ENCODE assay signal across 14 cellular contexts in the genomic region with DNA sequence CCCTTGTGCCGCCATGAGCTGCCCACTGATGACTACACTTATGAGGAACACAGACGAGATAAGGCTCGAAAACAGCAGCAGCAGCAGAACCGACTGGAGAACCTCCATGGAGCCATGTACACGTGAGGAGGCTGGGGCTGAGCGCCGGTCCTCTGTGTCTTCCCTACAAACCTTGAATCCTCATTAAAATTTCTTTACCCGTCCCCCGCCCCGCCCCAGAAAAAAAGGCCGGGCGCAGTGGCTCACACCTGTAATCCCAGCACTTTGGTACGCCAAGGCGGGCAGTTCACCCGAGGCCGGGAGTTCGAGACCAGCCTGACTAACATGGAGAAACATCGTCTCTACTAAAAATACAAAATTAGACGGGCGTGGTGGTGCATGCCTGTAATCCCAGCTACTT. TPM values are rescaled to one million over a fixed set of nuclear protein-coding genes. Genes with fewer than 3 reads are reported as not detected.
DNase-seq lines count a peak whose midpoint lies in the region; ATAC-seq and TF ChIP-seq lines count a peak whose summit lies in the region.
"Had no signal": no experiment of that assay in that cellular context is flagged by ENCODE, and none has a peak within 500 bp of the region (broad histone marks: within the 10 kb centered on the region; RNA-seq: fewer than 3 reads in every experiment).

No MANE protein-coding gene starts in this region.

- H3K27me3 ChIP-seq in MM.1S (replicated peaks; ENCODE audit: insufficient read depth, low read length), result no peaks in the 10 kb centered on the region

- H2AFZ ChIP-seq in MM.1S (ENCODE audit: low read length), result no peak overlapping the region; the same call in 1 of the 2 replicates

- H3K4me3 ChIP-seq in MM.1S (ENCODE audit: low read length), result peak overlapping the region; percentile 98; the same call in 1 of the 2 replicates

- no peak overlapping the region; the same call in 1 of the 2 replicates for H3K27ac ChIP-seq in MM.1S (ENCODE audit: low read length)

- H3K79me2 ChIP-seq in MM.1S (ENCODE audit: low read length), result peaks cover 32% of the 10 kb centered on the region

- no peaks in the 10 kb centered on the region for H3K9me2 ChIP-seq in MM.1S (replicated peaks; ENCODE audit: insufficient read depth, low read length)

- no peak overlapping the region for H3K27ac Mint-ChIP-seq in activated T-cell treated with anti-CD3 and anti-CD28 coated beads, Interleukin-2, amount 50 U/mL, for 24 hours
- H3K27ac Mint-ChIP-seq in brain, result no peak overlapping the region
- H3K27ac Mint-ChIP-seq in stimulated activated effector memory CD8-positive, alpha-beta T cell treated with anti-CD3 and anti-CD28 coated beads, Interleukin-12 subunit alpha, Interleukin-12 subunit beta, amount 100 ng/mL, for 72 hours, result no peak overlapping the region
- H3K27ac Mint-ChIP-seq: WTC11 had no signal

- H3K27me3 Mint-ChIP-seq in activated T-cell treated with anti-CD3 and anti-CD28 coated beads, Interleukin-2, amount 50 U/mL, for 24 hours, result no peaks in the 10 kb centered on the region
- peaks cover 10% of the 10 kb centered on the region for H3K27me3 Mint-ChIP-seq in brain

- no peak overlapping the region for H3K9ac ChIP-seq in MM.1S (ENCODE audit: low read length)

- peaks cover 12% of the 10 kb centered on the region for H3F3A ChIP-seq in MM.1S (ENCODE audit: insufficient read depth, low read length)

- no peaks in the 10 kb centered on the region for H3K36me3 ChIP-seq in MM.1S (replicated peaks; ENCODE audit: insufficient read depth, low read length)

- peak overlapping the region; percentile 96; the same call in 1 of the 2 replicates for H3K4me2 ChIP-seq in MM.1S (ENCODE audit: low read depth, low read length)

- peaks cover 36% of the 10 kb centered on the region for H3K36me3 Mint-ChIP-seq in activated T-cell treated with anti-CD3 and anti-CD28 coated beads, Interleukin-2, amount 50 U/mL, for 24 hours (ENCODE audit: low read depth)
- peaks cover 13% of the 10 kb centered on the region for H3K36me3 Mint-ChIP-seq in brain
- peaks cover 23% of the 10 kb centered on the region for H3K36me3 Mint-ChIP-seq in stimulated activated effector memory CD8-positive, alpha-beta T cell treated with anti-CD3 and anti-CD28 coated beads, Interleukin-12 subunit alpha, Interleukin-12 subunit beta, amount 100 ng/mL, for 72 hours
- H3K36me3 Mint-ChIP-seq: WTC11 had no signal

- no peaks in the 10 kb centered on the region for H4K20me1 ChIP-seq in MM.1S (ENCODE audit: insufficient read depth, low read length)

- DNase-seq in activated T-cell treated with anti-CD3 and anti-CD28 coated beads, Interleukin-2, amount 50 U/mL, for 24 hours, result no peak
- DNase-seq in activated T-cell treated with anti-CD3 and anti-CD28 coated beads for 4 hours, result no peak
- no peak for DNase-seq in MM.1S
- DNase-seq in stimulated activated effector memory CD8-positive, alpha-beta T cell treated with anti-CD3 and anti-CD28 coated beads, Interleukin-12 subunit alpha, Interleukin-12 subunit beta, amount 100 ng/mL, for 72 hours (ENCODE audit: low spot score in 2 of 2), result no peak
- DNase-seq in SK-N-DZ (ENCODE audit: low spot score), result no peak
- DNase-seq: ACHN; NCI-H226; RPMI8226; stimulated activated CD4-positive, alpha-beta T cell treated with anti-CD3 and anti-CD28 coated beads, Interleukin-15, amount 100 ng/mL, for 24 hours had no signal

- no peaks in the 10 kb centered on the region for H3K9me3 ChIP-seq in MM.1S (replicated peaks; ENCODE audit: insufficient read depth, low read length)

- H3K9me3 Mint-ChIP-seq in activated T-cell treated with anti-CD3 and anti-CD28 coated beads, Interleukin-2, amount 50 U/mL, for 24 hours, result no peaks in the 10 kb centered on the region
- peaks cover 0 to 6% (median 0%) of the 10 kb centered on the region in 5 experiments for H3K9me3 Mint-ChIP-seq in brain
- no peaks in the 10 kb centered on the region for H3K9me3 Mint-ChIP-seq in stimulated activated effector memory CD8-positive, alpha-beta T cell treated with anti-CD3 and anti-CD28 coated beads, Interleukin-12 subunit alpha, Interleukin-12 subunit beta, amount 100 ng/mL, for 72 hours
- H3K9me3 Mint-ChIP-seq: WTC11 had no signal

- H3K4me1 ChIP-seq in MM.1S (ENCODE audit: low read length), result peaks cover 10% of the 10 kb centered on the region

- no peak for TF ChIP-seq CTCF in MM.1S (IDR thresholded peaks at IDR 0.05; ENCODE audit: low read length)
- TF ChIP-seq CTCF in brain (conservative IDR thresholded peaks at IDR 0.05), result no peak

- ATAC-seq in stimulated activated effector memory CD8-positive, alpha-beta T cell treated with anti-CD3 and anti-CD28 coated beads, Interleukin-12 subunit alpha, Interleukin-12 subunit beta, amount 100 ng/mL, for 72 hours, result no peak
- no peak for ATAC-seq in HG02981 (IDR thresholded peaks at IDR 0.05; ENCODE audit: unreplicated experiment)
- ATAC-seq in HG03457 (IDR thresholded peaks at IDR 0.05; ENCODE audit: unreplicated experiment), result no peak
- ATAC-seq: WTC11 had no signal

- peak overlapping the region; percentile 34 for H3K4me3 Mint-ChIP-seq in activated T-cell treated with anti-CD3 and anti-CD28 coated beads, Interleukin-2, amount 50 U/mL, for 24 hours
- peak overlapping the region in 3 of 5 experiments; percentile 13 to 61 (median 20) for H3K4me3 Mint-ChIP-seq in brain
- H3K4me3 Mint-ChIP-seq in stimulated activated effector memory CD8-positive, alpha-beta T cell treated with anti-CD3 and anti-CD28 coated beads, Interleukin-12 subunit alpha, Interleukin-12 subunit beta, amount 100 ng/mL, for 72 hours, result peak overlapping the region; percentile 83

- peaks cover 25% of the 10 kb centered on the region for H3K4me1 Mint-ChIP-seq in activated T-cell treated with anti-CD3 and anti-CD28 coated beads, Interleukin-2, amount 50 U/mL, for 24 hours (ENCODE audit: low read depth)
- peaks cover 31% of the 10 kb centered on the region for H3K4me1 Mint-ChIP-seq in brain
- H3K4me1 Mint-ChIP-seq in stimulated activated effector memory CD8-positive, alpha-beta T cell treated with anti-CD3 and anti-CD28 coated beads, Interleukin-12 subunit alpha, Interleukin-12 subunit beta, amount 100 ng/mL, for 72 hours, result peaks cover 20% of the 10 kb centered on the region

RNA-seq across cellular contexts. Expression of a gene that starts 1.5 kb away (rescaled TPM):
- 8.1 TPM for polyA plus RNA-seq in brain (ENCODE audit: insufficient read depth, low read depth, low replicate concordance)
- polyA plus RNA-seq in SK-N-DZ (2014; cell fraction: cytosol; rRNA removed), result 7.4 and 8.8 TPM in 2 replicates
- polyA plus RNA-seq in SK-N-DZ (2014; cell fraction: nucleus; rRNA removed), result 12.6 and 36.5 TPM in 2 replicates

RNA-seq across cellular contexts. Expression of a gene that starts 8.5 kb away (rescaled TPM):
- polyA plus RNA-seq in brain (ENCODE audit: insufficient read depth, low read depth, low replicate concordance), result 6.3 TPM
- 55.0 and 55.1 TPM in 2 replicates for polyA plus RNA-seq in SK-N-DZ (2014; cell fraction: cytosol; rRNA removed)
- polyA plus RNA-seq in SK-N-DZ (2014; cell fraction: nucleus; rRNA removed), result 32.3 and 129 TPM in 2 replicates

RNA-seq across cellular contexts. Expression of a gene that starts 50.7 kb away (rescaled TPM):
- polyA plus RNA-seq in brain (ENCODE audit: insufficient read depth, low read depth, low replicate concordance), result 0.51 TPM
- 1.4 and 1.6 TPM in 2 replicates for polyA plus RNA-seq in SK-N-DZ (2014; cell fraction: cytosol; rRNA removed)
- 0.93 and 1.7 TPM in 2 replicates for polyA plus RNA-seq in SK-N-DZ (2014; cell fraction: nucleus; rRNA removed)
- polyA plus RNA-seq: keratinocyte had no signal

Comparison
In these comparisons a context has a peak if more than half of its experiments do, and no peak if none do; other contexts are left out.
1. H3K4me3 Mint-ChIP-seq: peak in every context shown above with its lines; median percentile 83 in stimulated activated effector memory CD8-positive, alpha-beta T cell treated with anti-CD3 and anti-CD28 coated beads, Interleukin-12 subunit alpha, Interleukin-12 subunit beta, amount 100 ng/mL, for 72 hours; 34 in activated T-cell treated with anti-CD3 and anti-CD28 coated beads, Interleukin-2, amount 50 U/mL, for 24 hours; 20 in brain.